15 cellular contexts compared by ENCODE assay signal in genomic region chr7:5931905-5932644, GRCh38. TPM values are rescaled to one million over a fixed set of nuclear protein-coding genes. Genes with fewer than 3 reads are reported as not detected.
DNase-seq lines count a peak whose midpoint lies in the region; FAIRE-seq and TF ChIP-seq lines count a peak whose summit lies in the region.
"Not testable (repeated sequence)": the region's sequence is repeated elsewhere in the genome, so short reads cannot be mapped to it uniquely, and the experiment has no call there.
"Had no signal": no experiment of that assay in that cellular context is flagged by ENCODE, and none has a peak within 500 bp of the region (broad histone marks: within the 10 kb centered on the region; RNA-seq: fewer than 3 reads in every experiment).

No MANE protein-coding gene starts in this region.

- H3K36me3 Mint-ChIP-seq in osteocyte (ENCODE audit: unreplicated experiment) = not testable (repeated sequence)

- peak; percentile 68 for DNase-seq in Caki2 (ENCODE audit: low read depth)
- DNase-seq in HTR-8/SVneo (ENCODE audit: insufficient read length, low spot score); osteocyte (ENCODE audit: extremely low spot score, unreplicated experiment): not testable (repeated sequence)
- peak; percentile 61 for DNase-seq in amniotic epithelial cell (ENCODE audit: low read depth)
- peak; percentile 54 for DNase-seq in dermis blood vessel endothelial cell
- DNase-seq in foreskin fibroblast = peak; percentile 34 to 81
- peak; percentile 37 for DNase-seq in kidney tubule cell (ENCODE audit: low spot score)
- peak; percentile 14 to 28 for DNase-seq in tibial nerve (ENCODE audit: low spot score in 2 of 2)

- not testable (repeated sequence) for H3K4me3 Mint-ChIP-seq in osteocyte (ENCODE audit: unreplicated experiment)

- not testable (repeated sequence) for H3K4me3 ChIP-seq in foreskin fibroblast (ENCODE audit: low read depth in 1 of 2, low read length in 2 of 2); tibial nerve

- 58 to 92% methylated on average over 3 to 5 of the region's 13 CpGs for WGBS in tibial nerve, 2 donors

- TF ChIP-seq EP300 in tibial nerve (IDR thresholded peaks at IDR 0.05) = not testable (repeated sequence)

- H3K27ac Mint-ChIP-seq in osteocyte (ENCODE audit: unreplicated experiment) = peak overlapping the region; percentile 85

- H3K27ac ChIP-seq in tibial nerve = not testable (repeated sequence)

- H3K4me1 Mint-ChIP-seq in osteocyte (ENCODE audit: unreplicated experiment) = not testable (repeated sequence)

- peak; percentile 80 for FAIRE-seq in HTR-8/SVneo (lab: Jason Lieb, UNC)

- H3K27me3 ChIP-seq in tibial nerve = not testable (repeated sequence)

- TF ChIP-seq CTCF in foreskin fibroblast (IDR thresholded peaks at IDR 0.05; ENCODE audit: low read depth, low read length); osteocyte (IDR thresholded peaks at IDR 0.05); tibial nerve (IDR thresholded peaks at IDR 0.05): not testable (repeated sequence)

- not testable (repeated sequence) for H3K36me3 ChIP-seq in tibial nerve

- not testable (repeated sequence) for H3K27me3 Mint-ChIP-seq in osteocyte (ENCODE audit: unreplicated experiment)

- not testable (repeated sequence) for TF ChIP-seq POLR2A in tibial nerve (IDR thresholded peaks at IDR 0.05)

- not testable (repeated sequence) for H3K9me3 ChIP-seq in tibial nerve

- H3K4me1 ChIP-seq in tibial nerve = not testable (repeated sequence)

- in situ Hi-C loops in Caki2 (cut with HindIII; ENCODE audit: low pct_unique_long_range_greater_than_20kb, low sequenced_read_pairs) = not testable (repeated sequence)

- not testable (repeated sequence) for H3K9me3 Mint-ChIP-seq in osteocyte (ENCODE audit: unreplicated experiment)

RNA-seq across cellular contexts. Expression of gene CCZ1, which starts 33.5 kb away (rescaled TPM):
- 69.8 and 109 TPM in 2 replicates for total RNA-seq in Caki2 (2014; rRNA removed; shearing (Covaris generic); ENCODE audit: low replicate concordance)
- total RNA-seq in dermis blood vessel endothelial cell (73.1 and 80.2 TPM in 2 replicates), osteocyte (90.5 and 95.3 TPM in 2 replicates), tibial nerve (10 to 100 TPM; 30.8 to 44.1 (median 38.1) TPM)

RNA-seq across cellular contexts. Expression of gene RSPH10B, which starts 38.4 kb away (rescaled TPM):
- total RNA-seq in Caki2 (2014; rRNA removed; shearing (Covaris generic); ENCODE audit: low replicate concordance) = not detected in 2 replicates
- total RNA-seq in dermis blood vessel endothelial cell (1.0 and 1.3 TPM in 2 replicates), osteocyte (not detected in 2 replicates), tibial nerve (under 1 TPM in 1 of 4 donors, not detected in 3; 0.20 TPM)
- total RNA-seq: ascending aorta, colonic mucosa, left ventricle myocardium inferior, transverse colon had no signal

RNA-seq across cellular contexts. Expression of gene OCM, which starts 51.5 kb away (rescaled TPM):
- total RNA-seq in Caki2 (2014; rRNA removed; shearing (Covaris generic); ENCODE audit: low replicate concordance) = not detected in 2 replicates
- total RNA-seq in dermis blood vessel endothelial cell (not detected in 2 replicates), osteocyte (not detected in 2 replicates), tibial nerve (not detected)
- total RNA-seq: activated T-helper 1 cell treated with anti-CD3 and anti-CD28 coated beads, Interleukin-12 subunit alpha, Interleukin-12 subunit beta, Interleukin-2, Interleukin-4 antibody, amounts not matched to agents 30 ng/mL and 10 ng/mL and 1 ng/mL, durations not matched to agents 14 hours and 24 hours and 36 hours; ascending aorta; colonic mucosa; endodermal cell; left ventricle myocardium inferior; mucosa of gallbladder; transverse colon had no signal
